In the genomic region with DNA sequence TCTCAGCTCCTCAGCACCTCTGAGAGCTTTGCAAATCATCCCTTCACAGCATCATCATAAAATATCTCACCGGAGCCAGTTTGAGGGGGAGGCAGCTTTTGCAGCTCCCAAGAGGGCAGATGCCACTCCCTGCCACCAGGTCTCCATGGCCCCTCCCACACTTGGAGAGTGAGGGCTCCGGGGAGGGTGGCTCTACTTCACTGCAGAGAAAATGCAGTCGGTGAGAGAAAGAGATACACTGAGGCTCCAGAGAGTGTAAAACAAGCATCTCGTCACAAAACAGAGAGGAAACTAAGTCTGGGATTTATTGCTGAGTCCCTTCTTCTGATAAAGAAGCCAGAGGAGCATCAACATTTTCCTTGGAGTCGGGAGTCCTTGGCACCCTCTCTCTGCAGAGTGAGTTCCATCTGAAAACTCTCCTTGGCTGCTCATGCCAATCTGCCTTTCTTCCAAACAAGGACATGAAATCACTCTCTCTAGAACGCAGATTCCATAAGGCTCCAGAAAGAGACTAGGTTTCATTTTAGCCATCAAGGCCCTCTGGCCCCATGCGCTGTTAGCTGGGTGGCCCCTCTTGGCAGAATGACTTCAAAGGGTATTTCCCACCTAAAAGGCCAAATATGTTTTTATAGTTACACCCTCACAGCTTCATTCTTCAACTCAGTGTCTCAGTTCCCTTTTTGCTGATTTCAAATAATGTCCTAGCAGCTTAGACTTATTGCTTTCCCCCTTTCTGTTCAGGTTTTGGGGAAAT, we compare ENCODE assay signal across 10 cellular contexts.
DNase-seq lines count a peak whose midpoint lies in the region; ATAC-seq and TF ChIP-seq lines count a peak whose summit lies in the region.
"Had no signal": no experiment of that assay in that cellular context is flagged by ENCODE, and none has a peak within 500 bp of the region (broad histone marks: within the 10 kb centered on the region; RNA-seq: fewer than 3 reads in every experiment).

No MANE protein-coding gene starts in this region.

- no peak overlapping the region for H3K27ac Mint-ChIP-seq in T-helper 17 cell
- H3K27ac Mint-ChIP-seq: CD4-positive, alpha-beta T cell had no signal

- H3K4me3 ChIP-seq in GM12865 (ENCODE audit: low read depth, low read length), result peak overlapping the region; percentile 52

- H3K4me1 Mint-ChIP-seq in T-helper 17 cell, result peaks cover 2% of the 10 kb centered on the region

- no peaks in the 10 kb centered on the region for H3K9me3 ChIP-seq in T-helper 17 cell (ENCODE audit: control insufficient read depth, low read length, poor library complexity, severe bottlenecking)

- H3K27me3 Mint-ChIP-seq in T-helper 17 cell, result peaks cover 37% of the 10 kb centered on the region

- H3K36me3 Mint-ChIP-seq in T-helper 17 cell (ENCODE audit: low read depth), result peaks cover 2% of the 10 kb centered on the region

- DNase-seq in GM12865 (ENCODE audit: low read depth) (peak; percentile 86), T-helper 17 cell (no peak), activated gamma-delta T cell treated with Interleukin-2 at 50 U/mL for 16 hours (no peak), OCI-M2 (lab: John Stamatoyannopoulos, UW; ENCODE audit: unreplicated experiment) (no peak), DMS53 (lab: John Stamatoyannopoulos, UW) (no peak), amniotic stem cell (lab: John Stamatoyannopoulos, UW) (no peak)
- DNase-seq: CD4-positive, alpha-beta T cell; H7 had no signal

- H3K4me3 Mint-ChIP-seq in T-helper 17 cell, result no peak overlapping the region
- H3K4me3 Mint-ChIP-seq: CD4-positive, alpha-beta T cell had no signal

- TF ChIP-seq CTCF in GM12865 (IDR thresholded peaks at IDR 0.05; ENCODE audit: insufficient read depth, low read depth, low read length, missing control alignments), result no peak

- peak; percentile 32 for ATAC-seq in GM19397 (IDR thresholded peaks at IDR 0.05; ENCODE audit: unreplicated experiment)
- ATAC-seq in HG02973 (IDR thresholded peaks at IDR 0.05; ENCODE audit: unreplicated experiment), result peak; percentile 69
- peak; percentile 60 for ATAC-seq in T-helper 17 cell
